36 cellular contexts compared by ENCODE assay signal in genomic region chr16:66225696-66226095, GRCh38.
"Had no signal": no experiment of that assay in that cellular context is flagged by ENCODE, and none has a peak within 500 bp of the region (broad histone marks: within the 10 kb centered on the region; RNA-seq: fewer than 3 reads in every experiment).

No MANE protein-coding gene starts in this region.

- H3K27me3 Mint-ChIP-seq: activated CD4-positive, alpha-beta T cell treated with anti-CD3 and anti-CD28 coated beads, Interleukin-2, amount 10 ng/mL, durations not matched to agents 24 days and 14 days; activated naive CD8-positive, alpha-beta T cell treated with anti-CD3 and anti-CD28 coated beads, Interleukin-2, amount 50 U/mL, for 24 hours had no signal

- H3K4me1 ChIP-seq: ascending aorta had no signal

- DNase-seq: activated B cell treated with CpG ODN at 0.5 μM for 24 hours; activated CD4-positive, alpha-beta memory T cell treated with anti-CD3 and anti-CD28 coated beads for 36 hours; activated CD4-positive, alpha-beta T cell treated with anti-CD3 and anti-CD28 coated beads for 4 hours; activated CD4-positive, alpha-beta T cell treated with anti-CD3 and anti-CD28 coated beads, Interleukin-2, amount 10 ng/mL, durations not matched to agents 24 days and 14 days; activated CD4-positive, alpha-beta T cell treated with anti-CD3 and anti-CD28 coated beads, Interleukin-2, amount 50 U/mL, for 1 hour; activated CD4-positive, alpha-beta T cell treated with anti-CD3 and anti-CD28 coated beads, Interleukin-2, amount 50 U/mL, for 4 hours; activated CD4-positive, CD25-positive, alpha-beta regulatory T cell treated with anti-CD3 and anti-CD28 coated beads, Interleukin-2, amount 50 U/mL, for 72 hours; activated CD8-positive, alpha-beta memory T cell treated with anti-CD3 and anti-CD28 coated beads, Interleukin-2, amount 50 U/mL, for 4 hours; activated CD8-positive, alpha-beta T cell treated with anti-CD3 and anti-CD28 coated beads for 36 hours; activated effector memory CD4-positive, alpha-beta T cell treated with Interleukin-2 at 50 U/mL for 16 hours; activated gamma-delta T cell; activated naive CD4-positive, alpha-beta T cell treated with anti-CD3 and anti-CD28 coated beads, Interleukin-2, amount 10 ng/mL, durations not matched to agents 7 days and 5 days; activated naive CD4-positive, alpha-beta T cell treated with Interleukin-2 at 50 U/mL for 16 hours; activated naive CD8-positive, alpha-beta T cell treated with anti-CD3 and anti-CD28 coated beads, Interleukin-2, amount 10 ng/mL, durations not matched to agents 7 days and 5 days; activated naive CD8-positive, alpha-beta T cell treated with anti-CD3 and anti-CD28 coated beads, Interleukin-2, amount 50 U/mL, for 24 hours; activated T-cell treated with anti-CD3 and anti-CD28 coated beads for 4 hours; activated T-cell treated with anti-CD3 and anti-CD28 coated beads, Interleukin-2, amount 50 U/mL, for 1 hour; activated T-cell treated with anti-CD3 and anti-CD28 coated beads, Interleukin-2, amount 50 U/mL, for 4 hours; amygdala; anterior cingulate cortex; caudate nucleus; cerebellar nuclear complex; T-helper 1 cell; T-helper 2 cell; T-helper 9 cell had no signal

- H3K4me1 Mint-ChIP-seq: activated B cell treated with CpG ODN at 0.5 μM for 24 hours; activated naive CD4-positive, alpha-beta T cell treated with anti-CD3 and anti-CD28 coated beads, Interleukin-2, amount 50 U/mL, for 24 hours; activated naive CD8-positive, alpha-beta T cell treated with anti-CD3 and anti-CD28 coated beads, Interleukin-2, amount 10 ng/mL, durations not matched to agents 7 days and 5 days; activated naive CD8-positive, alpha-beta T cell treated with anti-CD3 and anti-CD28 coated beads, Interleukin-2, amount 50 U/mL, for 24 hours; central memory CD8-positive, alpha-beta T cell had no signal

- H3K9me3 Mint-ChIP-seq: activated B cell treated with CpG ODN at 0.5 μM for 24 hours; activated CD4-positive, alpha-beta memory T cell treated with anti-CD3 and anti-CD28 coated beads for 36 hours; activated CD4-positive, alpha-beta T cell treated with anti-CD3 and anti-CD28 coated beads, Interleukin-2, amount 10 ng/mL, durations not matched to agents 24 days and 14 days; activated CD8-positive, alpha-beta T cell treated with anti-CD3 and anti-CD28 coated beads for 36 hours; activated naive CD4-positive, alpha-beta T cell treated with anti-CD3 and anti-CD28 coated beads, Interleukin-2, amount 10 ng/mL, durations not matched to agents 7 days and 5 days; activated naive CD4-positive, alpha-beta T cell treated with anti-CD3 and anti-CD28 coated beads, Interleukin-2, amount 50 U/mL, for 24 hours; activated naive CD8-positive, alpha-beta T cell treated with anti-CD3 and anti-CD28 coated beads, Interleukin-2, amount 10 ng/mL, durations not matched to agents 7 days and 5 days; activated naive CD8-positive, alpha-beta T cell treated with anti-CD3 and anti-CD28 coated beads, Interleukin-2, amount 50 U/mL, for 24 hours; activated T-cell treated with anti-CD3 and anti-CD28 coated beads, Interleukin-2, amount 50 U/mL, for 4 hours; activated T-helper 2 cell treated with anti-CD3 and anti-CD28 coated beads, Interferon-gamma antibody, Interleukin-2, Interleukin-4, amounts not matched to agents 10 μg/mL and 5 μg/mL and 100 μg/mL, durations not matched to agents 14 hours and 24 hours and 36 hours; central memory CD8-positive, alpha-beta T cell; T-helper 1 cell treated with Interleukin-12 subunit alpha and Interleukin-12 subunit beta and Interleukin-4 antibody, amounts not matched to agents 30 μg/mL and 1 μg/mL, for 36 hours; T-helper 2 cell treated with Interferon-gamma antibody and Interleukin-4, amounts not matched to agents 5 μg/mL and 100 μg/mL, for 36 hours had no signal

- H3K4me3 ChIP-seq: ascending aorta, cardiac muscle cell had no signal

- H3K4me3 Mint-ChIP-seq: activated B cell treated with CpG ODN at 0.5 μM for 24 hours; activated CD4-positive, alpha-beta memory T cell treated with anti-CD3 and anti-CD28 coated beads for 36 hours; activated CD4-positive, alpha-beta T cell treated with anti-CD3 and anti-CD28 coated beads, Interleukin-2, amount 10 ng/mL, durations not matched to agents 24 days and 14 days; activated CD8-positive, alpha-beta T cell treated with anti-CD3 and anti-CD28 coated beads for 36 hours; activated naive CD4-positive, alpha-beta T cell treated with anti-CD3 and anti-CD28 coated beads, Interleukin-2, amount 10 ng/mL, durations not matched to agents 7 days and 5 days; activated naive CD4-positive, alpha-beta T cell treated with anti-CD3 and anti-CD28 coated beads, Interleukin-2, amount 50 U/mL, for 24 hours; activated naive CD8-positive, alpha-beta T cell; activated naive CD8-positive, alpha-beta T cell treated with anti-CD3 and anti-CD28 coated beads, Interleukin-2, amount 10 ng/mL, durations not matched to agents 7 days and 5 days; activated naive CD8-positive, alpha-beta T cell treated with anti-CD3 and anti-CD28 coated beads, Interleukin-2, amount 50 U/mL, for 24 hours; activated T-cell treated with anti-CD3 and anti-CD28 coated beads, Interleukin-2, amount 50 U/mL, for 4 hours; brain; central memory CD8-positive, alpha-beta T cell; T-helper 1 cell treated with Interleukin-12 subunit alpha and Interleukin-12 subunit beta and Interleukin-4 antibody, amounts not matched to agents 30 μg/mL and 1 μg/mL, for 36 hours; T-helper 2 cell treated with Interferon-gamma antibody and Interleukin-4, amounts not matched to agents 5 μg/mL and 100 μg/mL, for 36 hours had no signal

- H3K27me3 ChIP-seq: ascending aorta, cardiac muscle cell had no signal

- H3K27ac ChIP-seq: ascending aorta, cardiac muscle cell, VCaP had no signal

- H3K36me3 ChIP-seq: ascending aorta, cardiac muscle cell had no signal

- ATAC-seq: activated CD8-positive, alpha-beta T cell treated with anti-CD3 and anti-CD28 coated beads for 36 hours; activated naive CD8-positive, alpha-beta T cell treated with anti-CD3 and anti-CD28 coated beads, Interleukin-2, amount 50 U/mL, for 24 hours; activated T-cell treated with anti-CD3 and anti-CD28 coated beads, Interleukin-2, amount 50 U/mL, for 4 hours had no signal

- H3K27ac Mint-ChIP-seq: activated B cell treated with CpG ODN at 0.5 μM for 24 hours; activated CD4-positive, alpha-beta memory T cell treated with anti-CD3 and anti-CD28 coated beads for 36 hours; activated CD4-positive, alpha-beta T cell treated with anti-CD3 and anti-CD28 coated beads, Interleukin-2, amount 10 ng/mL, durations not matched to agents 24 days and 14 days; activated CD8-positive, alpha-beta T cell treated with anti-CD3 and anti-CD28 coated beads for 36 hours; activated naive CD4-positive, alpha-beta T cell treated with anti-CD3 and anti-CD28 coated beads, Interleukin-2, amount 10 ng/mL, durations not matched to agents 7 days and 5 days; activated naive CD4-positive, alpha-beta T cell treated with anti-CD3 and anti-CD28 coated beads, Interleukin-2, amount 50 U/mL, for 24 hours; activated naive CD8-positive, alpha-beta T cell; activated naive CD8-positive, alpha-beta T cell treated with anti-CD3 and anti-CD28 coated beads, Interleukin-2, amount 10 ng/mL, durations not matched to agents 7 days and 5 days; activated naive CD8-positive, alpha-beta T cell treated with anti-CD3 and anti-CD28 coated beads, Interleukin-2, amount 50 U/mL, for 24 hours; activated T-helper 2 cell treated with anti-CD3 and anti-CD28 coated beads, Interferon-gamma antibody, Interleukin-2, Interleukin-4, amounts not matched to agents 10 μg/mL and 5 μg/mL and 100 μg/mL, durations not matched to agents 14 hours and 24 hours and 36 hours; T-helper 1 cell treated with Interleukin-12 subunit alpha and Interleukin-12 subunit beta and Interleukin-4 antibody, amounts not matched to agents 30 μg/mL and 1 μg/mL, for 36 hours; T-helper 2 cell treated with Interferon-gamma antibody and Interleukin-4, amounts not matched to agents 5 μg/mL and 100 μg/mL, for 36 hours had no signal

- H3K9me3 ChIP-seq: ascending aorta had no signal

- FAIRE-seq: TTC549 had no signal

- H3K36me3 Mint-ChIP-seq: activated CD4-positive, alpha-beta memory T cell treated with anti-CD3 and anti-CD28 coated beads for 36 hours; activated naive CD4-positive, alpha-beta T cell treated with anti-CD3 and anti-CD28 coated beads, Interleukin-2, amount 10 ng/mL, durations not matched to agents 7 days and 5 days; activated naive CD4-positive, alpha-beta T cell treated with anti-CD3 and anti-CD28 coated beads, Interleukin-2, amount 50 U/mL, for 24 hours; activated naive CD8-positive, alpha-beta T cell; activated naive CD8-positive, alpha-beta T cell treated with anti-CD3 and anti-CD28 coated beads, Interleukin-2, amount 10 ng/mL, durations not matched to agents 7 days and 5 days; brain had no signal
